8 cellular contexts compared by ENCODE assay signal in genomic region chr5:133051547-133052316, GRCh38. TPM values are rescaled to one million over a fixed set of nuclear protein-coding genes. Genes with fewer than 3 reads are reported as not detected.
DNase-seq lines count a peak whose midpoint lies in the region; ATAC-seq and TF ChIP-seq lines count a peak whose summit lies in the region.

Gene HSPA4 (plus strand): TSS chr5:133052013. CDS start chr5:133052251, 238 bp downstream.

- no TSS peak for BruUV-seq in PC-9 (replicated peaks; lab: Mats Ljungman, UMichigan)

- H3K4me3 ChIP-seq in Jurkat, Clone E6-1 (ENCODE audit: low read length), result peak within 1 kb of the TSS; percentile 99
- peak within 1 kb of the TSS; percentile 71 for H3K4me3 ChIP-seq in PC-9
- peak within 1 kb of the TSS; percentile 98 for H3K4me3 ChIP-seq in epithelial cell of proximal tubule (ENCODE audit: low read depth, low read length)

- peak within 1 kb of the TSS; percentile 94 for H3K27ac ChIP-seq in PC-9

- no peaks in the 10 kb centered on the region for H3K9me3 ChIP-seq in PC-9 (ENCODE audit: insufficient read depth, low read depth)

- POLR2A ChIA-PET in PC-9 (lab: Charles Lee; ENCODE audit: unreplicated experiment), result interaction anchor here (0.6 to 1.1 kb wide), 3 partner anchors 8 to 687 kb away, joined by 3 to 24 read pairs (median 5); no protein-coding TSS in a partner anchor

- peak; percentile 79 for ATAC-seq in GM21619 (IDR thresholded peaks at IDR 0.05; ENCODE audit: unreplicated experiment)

- H3K4me1 ChIP-seq in PC-9 (replicated peaks; ENCODE audit: insufficient read depth), result peaks cover 45% of the 10 kb centered on the region

- no peaks in the 10 kb centered on the region for H3K27me3 ChIP-seq in PC-9 (ENCODE audit: insufficient read depth, low read depth)

- peak within 1 kb of the TSS; percentile 91 for H2AFZ ChIP-seq in PC-9

- peaks cover 28% of the 10 kb centered on the region; the same call in 1 of the 2 replicates for H3F3A ChIP-seq in PC-9 (ENCODE audit: insufficient read depth, low read depth)

- TF ChIP-seq CTCF in PC-9 (conservative IDR thresholded peaks at IDR 0.05), result no peak
- no peak for TF ChIP-seq CTCF in epithelial cell of proximal tubule (conservative IDR thresholded peaks at IDR 0.05; ENCODE audit: low read depth, low read length)

- no peaks in the 10 kb centered on the region for H3K36me3 ChIP-seq in PC-9 (ENCODE audit: low read depth)

- H3K9me2 ChIP-seq in PC-9 (ENCODE audit: insufficient read depth), result no peaks in the 10 kb centered on the region

- peak within 1 kb of the TSS; percentile 90 for H3K4me2 ChIP-seq in PC-9

- intact Hi-C loops in PC-9 (cut with micrococcal nuclease; ENCODE audit: unreplicated experiment), result loop anchor here (2.0 kb wide), 1 partner anchor 89 kb away; the partner anchor contains the start of gene AFF4

- peak; percentile 86 for DNase-seq in DMS153 (lab: John Stamatoyannopoulos, UW)
- DNase-seq in Jurkat, Clone E6-1 (ENCODE audit: low read depth, low spot score), result peak; percentile 99
- DNase-seq in PC-9, result peak; percentile 93 to 95
- peak; percentile 95 for DNase-seq in activated T-cell treated with anti-CD3 and anti-CD28 coated beads, Interleukin-2, amount 50 U/mL, for 1 hour
- DNase-seq in epithelial cell of proximal tubule (ENCODE audit: low read depth), result peak; percentile 89
- DNase-seq in mucosa of gallbladder (ENCODE audit: low spot score), result peak; percentile 99
- peak; percentile 95 for DNase-seq in stimulated activated CD8-positive, alpha-beta memory T cell treated with anti-CD3 and anti-CD28 coated beads, Interleukin-4, amount 100 ng/mL, for 4 hours (ENCODE audit: low read depth in 2 of 2, low spot score in 1 of 2)

- CTCF ChIA-PET in PC-9 (lab: Charles Lee), result no interaction called here

- peaks cover 37% of the 10 kb centered on the region for H4K20me1 ChIP-seq in PC-9 (ENCODE audit: insufficient read depth)

- peaks cover 63% of the 10 kb centered on the region for H3K79me2 ChIP-seq in PC-9 (ENCODE audit: low read depth)

RNA-seq across cellular contexts. Expression of gene HSPA4, which starts in this region (rescaled TPM):
- polyA plus RNA-seq in Jurkat, Clone E6-1 (2012; ENCODE audit: insufficient read depth, insufficient read length), result 222 TPM
- total RNA-seq in PC-9 (2021) (105 and 140 TPM in 2 replicates), epithelial cell of proximal tubule (105 and 123 TPM in 2 replicates), mucosa of gallbladder (91.0 TPM)

Comparison
In these comparisons a context has a peak if more than half of its experiments do, and no peak if none do; other contexts are left out.
1. Peak in every context shown above with its lines: DNase-seq, ATAC-seq, H3K4me3 ChIP-seq and H3K27ac ChIP-seq.